Comparison of ENCODE assay signal across 10 cellular contexts in genomic region chr15:39358441-39359041, GRCh38.
A peak's percentile ranks its signal among the peaks of the same experiment; 100 is the strongest.
DNase-seq lines count a peak whose midpoint lies in the region; ATAC-seq and TF ChIP-seq lines count a peak whose summit lies in the region.
"Had no signal": no experiment of that assay in that cellular context is flagged by ENCODE, and none has a peak within 500 bp of the region (broad histone marks: within the 10 kb centered on the region; RNA-seq: fewer than 3 reads in every experiment).

No MANE protein-coding gene starts in this region.

- H3K36me3 ChIP-seq in liver (ENCODE audit: control insufficient read depth in 4 of 4, insufficient read depth in 3 of 4, low read depth in 1 of 4, low read length in 3 of 4), result no peaks in the 10 kb centered on the region

- no peaks in the 10 kb centered on the region for H3K9me3 ChIP-seq in liver (ENCODE audit: control insufficient read depth in 4 of 4, low read length in 3 of 4)
- H3K9me3 ChIP-seq: SK-N-SH had no signal

- H3K4me3 ChIP-seq in choroid plexus epithelial cell (ENCODE audit: low read depth, low read length), result no peak overlapping the region
- H3K4me3 ChIP-seq in liver (ENCODE audit: low read depth in 1 of 3, low read length in 3 of 3), result no peak overlapping the region

- H3K27me3 ChIP-seq in liver (ENCODE audit: control insufficient read depth in 4 of 4, insufficient read depth in 4 of 4, low read length in 3 of 4), result no peaks in the 10 kb centered on the region

- no peaks in the 10 kb centered on the region for H3K36me3 Mint-ChIP-seq in type B pancreatic cell

- H3K27ac ChIP-seq in liver (ENCODE audit: low read depth in 1 of 2, low read length in 2 of 2), result peak overlapping the region; percentile 15 to 42
- H3K27ac ChIP-seq: HL-60 had no signal

- TF ChIP-seq CTCF in choroid plexus epithelial cell (conservative IDR thresholded peaks at IDR 0.05; ENCODE audit: low read depth, low read length) (no peak), liver (IDR thresholded peaks at IDR 0.05; ENCODE audit: low read depth, low read length, missing input control) (no peak), type B pancreatic cell (conservative IDR thresholded peaks at IDR 0.05) (no peak)

- ATAC-seq in HG02763 (IDR thresholded peaks at IDR 0.05; ENCODE audit: unreplicated experiment), result no peak
- ATAC-seq: naive thymus-derived CD8-positive, alpha-beta T cell had no signal

- TF ChIP-seq RAD21 in liver (IDR thresholded peaks at IDR 0.05), result peak in 1 of 2 donors; percentile 18

- H3K4me1 Mint-ChIP-seq in type B pancreatic cell (ENCODE audit: unreplicated experiment), result peaks cover 28% of the 10 kb centered on the region
- H3K4me1 Mint-ChIP-seq: naive thymus-derived CD8-positive, alpha-beta T cell had no signal

- peak; percentile 43 for DNase-seq in LHCN-M2 (ENCODE audit: low read depth)
- DNase-seq in choroid plexus epithelial cell (ENCODE audit: low read depth), result peak; percentile 59
- DNase-seq in type B pancreatic cell (ENCODE audit: extremely low spot score, unreplicated experiment), result no peak
- no peak for DNase-seq in HK-2 (ENCODE audit: unreplicated experiment)
- no peak for DNase-seq in HPDE6-E6E7 (ENCODE audit: extremely low spot score)
- DNase-seq: naive thymus-derived CD8-positive, alpha-beta T cell; SK-N-SH had no signal

- H3K27ac Mint-ChIP-seq in type B pancreatic cell, result peak overlapping the region; percentile 32

- H3K4me3 Mint-ChIP-seq in type B pancreatic cell, result no peak overlapping the region
- H3K4me3 Mint-ChIP-seq: naive thymus-derived CD8-positive, alpha-beta T cell had no signal

- WGBS in liver, result 67% methylated on average over 3 of the region's 3 CpGs

- H3K9ac ChIP-seq in liver (ENCODE audit: low read depth in 1 of 2, low read length in 2 of 2), result no peak overlapping the region
- H3K9ac ChIP-seq: SK-N-SH had no signal

- H3K4me1 ChIP-seq in liver (ENCODE audit: control insufficient read depth in 4 of 4, insufficient read depth in 4 of 4, low read length in 3 of 4), result peaks cover 6 to 44% (median 28%) of the 10 kb centered on the region in 4 donors

- no peaks in the 10 kb centered on the region for H3K9me3 Mint-ChIP-seq in type B pancreatic cell

- H3K27me3 Mint-ChIP-seq in type B pancreatic cell, result no peaks in the 10 kb centered on the region

TF ChIP-seq in liver, 16 proteins besides CTCF, POLR2A, EP300 and RAD21:
- TF ChIP-seq RXRA (IDR thresholded peaks at IDR 0.05) (peak in 1 of 2 donors; percentile 18), NR2F2 (IDR thresholded peaks at IDR 0.05) (peak; percentile 26), SP1 (IDR thresholded peaks at IDR 0.05) (peak; percentile 8), FOXA1 (IDR thresholded peaks at IDR 0.05) (no peak)
TF ChIP-seq in liver: peak in this region for 3.

Comparison
In these comparisons a context has a peak if more than half of its experiments do, and no peak if none do; other contexts are left out.
1. DNase-seq: peak in LHCN-M2 (single experiment) and choroid plexus epithelial cell (single experiment); none in type B pancreatic cell (single experiment), HK-2 (single experiment) and HPDE6-E6E7 (single experiment).